ENCODE assay signal across 8 cellular contexts in genomic region chr6:5084787-5085637, GRCh38. TPM values are rescaled to one million over a fixed set of nuclear protein-coding genes. Genes with fewer than 3 reads are reported as not detected.
DNase-seq lines count a peak whose midpoint lies in the region; ATAC-seq, FAIRE-seq and TF ChIP-seq lines count a peak whose summit lies in the region.

Gene PPP1R3G (plus strand): TSS chr6:5085341. CDS start chr6:5085486, 145 bp downstream.

- TF ChIP-seq POLR2A in endothelial cell of umbilical vein (IDR thresholded peaks at IDR 0.05; ENCODE audit: low read depth, low read length) = no peak

- CTCF ChIA-PET in endothelial cell of umbilical vein (lab: Charles Lee) = interaction anchor here (0.6 to 1.5 kb wide), 7 partner anchors 11 to 295 kb away, joined by 3 to 5 read pairs (median 3); partner anchors contain the start of gene RPP40

- no peaks in the 10 kb centered on the region for H3K9me3 ChIP-seq in RWPE2 (ENCODE audit: severe bottlenecking)
- H3K9me3 ChIP-seq in endothelial cell of umbilical vein (replicated peaks; ENCODE audit: control insufficient read depth, insufficient read depth, low read length) = no peaks in the 10 kb centered on the region

- no peaks in the 10 kb centered on the region for H3K9me3 Mint-ChIP-seq in mesothelial cell of epicardium

- peak within 1 kb of the TSS; percentile 86 for H3K4me2 ChIP-seq in endothelial cell of umbilical vein (ENCODE audit: insufficient read depth, low read length)

- peak within 1 kb of the TSS; percentile 77 for H2AFZ ChIP-seq in endothelial cell of umbilical vein (ENCODE audit: low read depth, low read length)

- POLR2A ChIA-PET in endothelial cell of umbilical vein (lab: Charles Lee) = no interaction called here

- FAIRE-seq in endothelial cell of umbilical vein (lab: Jason Lieb, UNC) = peak; percentile 8

- H3K4me1 Mint-ChIP-seq in mesothelial cell of epicardium = peaks cover 12% of the 10 kb centered on the region

- peak; percentile 37 for DNase-seq in stimulated activated CD4-positive, alpha-beta T cell treated with anti-CD3 and anti-CD28 coated beads, Interleukin-15, amount 100 ng/mL, for 24 hours
- DNase-seq in stimulated activated CD4-positive, alpha-beta T cell treated with anti-CD3 and anti-CD28 coated beads, Interleukin-4, amount 100 ng/mL, for 24 hours = no peak
- no peak for DNase-seq in RWPE2 (ENCODE audit: low spot score)
- peak; percentile 68 for DNase-seq in endothelial cell of umbilical vein (ENCODE audit: low read depth, low spot score)
- peak in 1 of 2 experiments; percentile 56 for DNase-seq in mesothelial cell of epicardium (ENCODE audit: low spot score in 2 of 2, unreplicated experiment in 2 of 2)
- DNase-seq in ureter (ENCODE audit: low spot score) = peak; percentile 69
- no peak for DNase-seq in activated effector memory CD4-positive, alpha-beta T cell treated with Interleukin-2 at 50 U/mL for 16 hours

- H3K4me3 ChIP-seq in RWPE2 (ENCODE audit: severe bottlenecking) (peak within 1 kb of the TSS; percentile 31), endothelial cell of umbilical vein (replicated peaks in 1 of 3; ENCODE audit: insufficient read depth in 1 of 3, low read depth in 1 of 3, low read length in 3 of 3) (peak within 1 kb of the TSS; percentile 55 to 69 (median 68))

- dilution Hi-C loops in endothelial cell of umbilical vein (cut with MboI; ENCODE audit: extremely low pct_ligation_motif_present, low sequenced_read_pairs) = no loop called here

- peak within 1 kb of the TSS; percentile 48 for H3K27ac Mint-ChIP-seq in mesothelial cell of epicardium

- H3K4me1 ChIP-seq in RWPE2 (ENCODE audit: insufficient read depth, poor library complexity, severe bottlenecking) = peaks cover 24% of the 10 kb centered on the region
- peaks cover 13% of the 10 kb centered on the region for H3K4me1 ChIP-seq in endothelial cell of umbilical vein (ENCODE audit: control insufficient read depth, extremely low read depth, insufficient read depth, low read length)

- intact Hi-C loops in endothelial cell of umbilical vein (cut with micrococcal nuclease) = loop anchor here (1.0 to 2.0 kb wide), 3 partner anchors 30 to 81 kb away; partner anchors contain the start of gene RPP40

- no peak within 1 kb of the TSS for H3K27ac ChIP-seq in RWPE2 (ENCODE audit: poor library complexity, severe bottlenecking)
- H3K27ac ChIP-seq in endothelial cell of umbilical vein (ENCODE audit: insufficient read depth, low read depth, low read length) = no peak within 1 kb of the TSS

- no peaks in the 10 kb centered on the region for H3K79me2 ChIP-seq in endothelial cell of umbilical vein (ENCODE audit: control insufficient read depth, insufficient read depth, low read length)

- BruUV-seq in endothelial cell of umbilical vein (replicated peaks; lab: Mats Ljungman, UMichigan) = no TSS peak

- no peak within 1 kb of the TSS for H3K9ac ChIP-seq in endothelial cell of umbilical vein (replicated peaks; ENCODE audit: extremely low read depth, insufficient read depth, low read length)

- H3K9me1 ChIP-seq in endothelial cell of umbilical vein (replicated peaks; ENCODE audit: control insufficient read depth, extremely low read depth, insufficient read depth, low read length) = no peaks in the 10 kb centered on the region

- no peaks in the 10 kb centered on the region for H4K20me1 ChIP-seq in endothelial cell of umbilical vein (replicated peaks; ENCODE audit: control insufficient read depth, extremely low read depth, insufficient read depth, low read length)

- H3K36me3 ChIP-seq in RWPE2 (ENCODE audit: low read depth) (no peaks in the 10 kb centered on the region), endothelial cell of umbilical vein (ENCODE audit: control insufficient read depth in 2 of 2, extremely low read depth in 1 of 2, insufficient read depth in 2 of 2, low read length in 2 of 2) (no peaks in the 10 kb centered on the region)

- H3K36me3 Mint-ChIP-seq in mesothelial cell of epicardium = no peaks in the 10 kb centered on the region

- H3K27me3 ChIP-seq in RWPE2 (ENCODE audit: insufficient read depth, poor library complexity, severe bottlenecking) = no peaks in the 10 kb centered on the region
- peaks cover 6 to 13% of the 10 kb centered on the region in 2 experiments for H3K27me3 ChIP-seq in endothelial cell of umbilical vein (ENCODE audit: control insufficient read depth in 2 of 2, insufficient read depth in 2 of 2, low read length in 2 of 2)

- peak within 1 kb of the TSS; percentile 81 for H3K4me3 Mint-ChIP-seq in mesothelial cell of epicardium

- H3K27me3 Mint-ChIP-seq in mesothelial cell of epicardium (ENCODE audit: low read depth) = peaks cover 43% of the 10 kb centered on the region

- TF ChIP-seq CTCF in RWPE2 (IDR thresholded peaks at IDR 0.05; ENCODE audit: poor library complexity, severe bottlenecking) (no peak), endothelial cell of umbilical vein (IDR thresholded peaks at IDR 0.05; ENCODE audit: extremely low read depth in 1 of 2, insufficient read depth in 1 of 2, low read depth in 1 of 2, low read length in 2 of 2) (no peak), mesothelial cell of epicardium (IDR thresholded peaks at IDR 0.05; ENCODE audit: unreplicated experiment) (no peak)

- ATAC-seq in HG03066 (IDR thresholded peaks at IDR 0.05; ENCODE audit: low read depth, unreplicated experiment) (peak; percentile 48), RWPE2 (ENCODE audit: low read depth) (peak; percentile 39)

TF ChIP-seq in endothelial cell of umbilical vein, 7 proteins besides CTCF, POLR2A, EP300 and RAD21:
- no peak for TF ChIP-seq MAX (IDR thresholded peaks at IDR 0.05; ENCODE audit: insufficient read depth, insufficient read length)
- TF ChIP-seq POLR2AphosphoS5 (IDR thresholded peaks at IDR 0.05; ENCODE audit: insufficient read depth, low read depth, low read length) = no peak
- TF ChIP-seq MYC (IDR thresholded peaks at IDR 0.05; ENCODE audit: low read depth, low read length) = no peak
- no peak for TF ChIP-seq FOS (IDR thresholded peaks at IDR 0.05; ENCODE audit: borderline replicate concordance, insufficient read depth, low read length)
- TF ChIP-seq EZH2 (IDR thresholded peaks at IDR 0.05; ENCODE audit: borderline replicate concordance, low read depth, low read length, severe bottlenecking) = no peak
- TF ChIP-seq JUN (IDR thresholded peaks at IDR 0.05; ENCODE audit: borderline replicate concordance, insufficient read depth, insufficient read length, low read depth) = no peak
- TF ChIP-seq GATA2 (IDR thresholded peaks at IDR 0.05; ENCODE audit: insufficient read depth, insufficient read length, low read depth, low read length) = no peak
TF ChIP-seq in endothelial cell of umbilical vein: peak in this region for 0.

RNA-seq across cellular contexts. Expression of gene PPP1R3G, which starts in this region (rescaled TPM):
- 0.07 and 0.09 TPM in 2 replicates for total RNA-seq in endothelial cell of umbilical vein
- polyA plus RNA-seq in endothelial cell of umbilical vein = 0.03 and 0.04 TPM in 2 replicates
- polyA plus RNA-seq in endothelial cell of umbilical vein (2011; cell fraction: cytosol; rRNA removed) = 0.01 and 0.04 TPM in 2 replicates
- polyA plus RNA-seq in endothelial cell of umbilical vein (2011; cell fraction: nucleus; rRNA removed) = 0.04 TPM in 1 of 2 replicates, not detected in the other
- 0.04 TPM in 2 replicates for polyA plus RNA-seq in endothelial cell of umbilical vein (2012)
- polyA minus RNA-seq in endothelial cell of umbilical vein = 0.05 and 0.13 TPM in 2 replicates
- polyA minus RNA-seq in endothelial cell of umbilical vein (2011; cell fraction: cytosol; rRNA and poly(A)+ RNA removed) = 0.31 TPM
- polyA minus RNA-seq in endothelial cell of umbilical vein (2011; cell fraction: nucleus; rRNA and poly(A)+ RNA removed) = 0.10 TPM in 1 of 2 replicates, not detected in the other
- total RNA-seq in mesothelial cell of epicardium = 1.1 to 1.3 TPM (median 1.2 TPM) in 3 replicates
- 2.9 TPM for total RNA-seq in ureter

Comparison
In these comparisons a context has a peak if more than half of its experiments do, and no peak if none do; other contexts are left out.
1. DNase-seq: peak in stimulated activated CD4-positive, alpha-beta T cell treated with anti-CD3 and anti-CD28 coated beads, Interleukin-15, amount 100 ng/mL, for 24 hours (single experiment) and ureter (single experiment); none in stimulated activated CD4-positive, alpha-beta T cell treated with anti-CD3 and anti-CD28 coated beads, Interleukin-4, amount 100 ng/mL, for 24 hours (single experiment), RWPE2 (single experiment) and activated effector memory CD4-positive, alpha-beta T cell treated with Interleukin-2 at 50 U/mL for 16 hours (single experiment).
2. Peak in DNase-seq, H3K4me3 ChIP-seq and H3K4me2 ChIP-seq in endothelial cell of umbilical vein; RNA of the gene not detected or under 1 TPM.